ENCODE assay signal across 19 cellular contexts in the genomic region with DNA sequence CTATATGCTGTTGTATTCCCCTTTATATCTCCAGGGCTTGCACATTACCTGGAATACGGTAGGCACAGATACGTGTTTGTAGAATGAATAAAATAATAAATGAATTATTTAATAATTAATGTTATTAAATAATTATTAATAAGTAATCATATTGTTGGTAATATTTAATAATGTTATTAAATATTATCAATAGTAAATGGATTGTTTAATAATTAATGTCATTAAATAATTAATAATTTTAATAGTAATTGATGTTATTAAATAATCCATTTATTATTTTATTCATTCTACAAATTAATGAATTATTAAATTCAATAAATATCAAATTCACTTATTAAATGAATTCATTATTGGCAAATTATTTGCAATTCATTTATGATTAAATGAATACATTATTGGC.
"Had no signal": no experiment of that assay in that cellular context is flagged by ENCODE, and none has a peak within 500 bp of the region (broad histone marks: within the 10 kb centered on the region; RNA-seq: fewer than 3 reads in every experiment).

No MANE protein-coding gene starts in this region.

- H3K36me3 ChIP-seq: MG63 had no signal

- DNase-seq: Karpas-422, KG1, MG63, NCI-H1092 treated with DMSO at 0.1 percent for 48 hours, NCI-H1436, NCI-H187, NCI-H2029, NCI-H2081 treated with DMSO at 0.1 percent for 48 hours, NCI-H2171, NCI-H226, NCI-H446, NCI-H510A, NCI-H524 treated with DMSO at 0.1 percent for 48 hours, NCI-H69, NCI-H774, SHP77, SK-N-SH, SW 1271 had no signal

- H3K9me3 ChIP-seq: MG63, SK-N-SH had no signal

- H3K4me3 ChIP-seq: MG63 had no signal

- H3K27ac ChIP-seq: RWPE1 had no signal

- H3K9ac ChIP-seq: SK-N-SH had no signal
